ENCODE assay signal across 7 cellular contexts in the genomic region with DNA sequence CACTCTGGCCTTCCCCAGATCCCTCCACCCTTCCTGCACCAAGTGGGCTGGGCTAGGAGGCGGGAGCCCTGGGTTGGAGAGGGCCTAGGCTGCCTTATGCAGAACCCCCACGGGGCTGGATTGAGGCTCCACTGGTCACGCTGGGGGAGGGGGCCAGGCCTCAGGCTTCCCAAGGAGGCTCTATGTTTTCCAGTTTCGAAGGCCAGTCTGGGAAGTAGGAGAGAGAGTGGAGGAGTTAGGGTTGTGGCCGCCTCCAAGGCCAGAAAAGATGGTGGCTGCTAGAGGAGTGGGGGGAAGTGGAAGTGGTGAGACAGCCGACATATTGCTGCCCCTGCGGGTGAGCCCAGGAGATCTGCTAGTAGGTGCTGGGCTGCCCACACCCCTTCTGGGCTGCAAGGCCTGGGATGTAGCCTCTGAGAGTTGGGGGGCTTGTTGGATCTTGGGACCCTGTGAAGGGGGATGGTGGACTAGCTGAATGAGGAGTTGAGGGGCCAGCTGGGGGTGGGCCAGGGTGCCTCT. TPM values are rescaled to one million over a fixed set of nuclear protein-coding genes. Genes with fewer than 3 reads are reported as not detected.
DNase-seq lines count a peak whose midpoint lies in the region; ATAC-seq and TF ChIP-seq lines count a peak whose summit lies in the region.

No MANE protein-coding gene starts in this region.

- intact Hi-C loops in MCF 10A (cut with micrococcal nuclease): no loop called here

- H3K79me2 ChIP-seq in GM23338 (replicated peaks; ENCODE audit: insufficient read depth): peaks cover 61% of the 10 kb centered on the region

- H3K27me3 Mint-ChIP-seq in GM23338 (ENCODE audit: insufficient read depth, low read depth, poor library complexity) (peaks cover 17% of the 10 kb centered on the region), MCF 10A (ENCODE audit: insufficient read depth, unreplicated experiment) (no peaks in the 10 kb centered on the region)

- H2AFZ ChIP-seq in GM23338: no peak overlapping the region

- H3K27ac ChIP-seq in GM23338 (ENCODE audit: low read depth) (peak overlapping the region; percentile 90), stomach smooth muscle (ENCODE audit: low read length) (peak overlapping the region; percentile 86)

- CTCF ChIA-PET in MCF 10A (lab: Yijun Ruan, JAX): interaction anchor here (0.6 to 4.3 kb wide), 4 partner anchors 10 to 87 kb away, joined by 3 to 36 read pairs (median 16); no protein-coding TSS in a partner anchor

- H3K36me3 ChIP-seq in GM23338 (ENCODE audit: insufficient read depth): no peaks in the 10 kb centered on the region
- H3K36me3 ChIP-seq in kidney epithelial cell (ENCODE audit: control insufficient read depth, insufficient read depth, low read length): no peaks in the 10 kb centered on the region
- peaks cover 0 to 8% of the 10 kb centered on the region in 2 donors for H3K36me3 ChIP-seq in stomach smooth muscle (ENCODE audit: control insufficient read depth in 2 of 2, insufficient read depth in 2 of 2, low read length in 2 of 2)

- H3K4me1 ChIP-seq in GM23338 (ENCODE audit: insufficient read depth) (peaks cover 53% of the 10 kb centered on the region), stomach smooth muscle (ENCODE audit: control insufficient read depth, insufficient read depth, low read length) (peaks cover 62% of the 10 kb centered on the region)

- peak overlapping the region; percentile 81 to 94 for H3K9ac ChIP-seq in stomach smooth muscle (ENCODE audit: low read length in 2 of 2)

- H3K4me1 Mint-ChIP-seq in GM23338: peaks cover 58% of the 10 kb centered on the region
- H3K4me1 Mint-ChIP-seq in MCF 10A (ENCODE audit: insufficient read depth, unreplicated experiment): peaks cover 48% of the 10 kb centered on the region

- no peaks in the 10 kb centered on the region for H3K9me2 ChIP-seq in GM23338 (ENCODE audit: insufficient read depth)

- peak overlapping the region; percentile 84 for H3K4me2 ChIP-seq in GM23338

- H3K4me3 ChIP-seq in GM23338 (peak overlapping the region; percentile 90), kidney epithelial cell (ENCODE audit: low read depth, low read length) (peak overlapping the region; percentile 80), stomach smooth muscle (ENCODE audit: low read length in 2 of 2) (peak overlapping the region; percentile 88 to 95)

- H3K36me3 Mint-ChIP-seq in GM23338 (ENCODE audit: low read depth): no peaks in the 10 kb centered on the region; the same call in 2 of the 3 replicates
- peaks cover 14% of the 10 kb centered on the region for H3K36me3 Mint-ChIP-seq in MCF 10A (ENCODE audit: insufficient read depth, unreplicated experiment)

- peak; percentile 5 for ATAC-seq in GM23338

- H3K27me3 ChIP-seq in GM23338 (ENCODE audit: insufficient read depth) (no peaks in the 10 kb centered on the region), kidney epithelial cell (ENCODE audit: control insufficient read depth, insufficient read depth, low read length) (no peaks in the 10 kb centered on the region), stomach smooth muscle (ENCODE audit: control insufficient read depth in 1 of 2, insufficient read depth in 2 of 2, low read length in 2 of 2) (no peaks in the 10 kb centered on the region)

- H3F3A ChIP-seq in GM23338 (replicated peaks; ENCODE audit: low read depth): peaks cover 35% of the 10 kb centered on the region

- peaks cover 38% of the 10 kb centered on the region for H4K20me1 ChIP-seq in GM23338 (replicated peaks; ENCODE audit: insufficient read depth)

- H3K27ac Mint-ChIP-seq in GM23338 (peak overlapping the region; percentile 93), MCF 10A (ENCODE audit: low read depth, unreplicated experiment) (peak overlapping the region; percentile 83)

- DNase-seq in GM23338 (ENCODE audit: low spot score) (peak; percentile 37), OCI-M1 (lab: John Stamatoyannopoulos, UW) (peak; percentile 28), MCF 10A (ENCODE audit: unreplicated experiment) (peak; percentile 46), kidney epithelial cell (ENCODE audit: low read depth) (no peak), hippocampal formation (lab: John Stamatoyannopoulos, UW) (no peak)
- no peak for DNase-seq in stimulated activated CD4-positive, alpha-beta T cell treated with anti-CD3 and anti-CD28 coated beads, Interleukin-4, amount 100 ng/mL, for 4 hours

- POLR2A ChIA-PET in MCF 10A (lab: Yijun Ruan, JAX): interaction anchor here (0.6 to 4.8 kb wide), 9 partner anchors 10 to 99 kb away, joined by 3 to 102 read pairs (median 5); partner anchors contain the start of genes IFRD2 and TUSC2

- BruUV-seq in MCF 10A (replicated peaks; lab: Mats Ljungman, UMichigan): no TSS peak

- H3K9me3 ChIP-seq in stomach smooth muscle (ENCODE audit: control insufficient read depth in 2 of 2, low read length in 2 of 2): no peaks in the 10 kb centered on the region

- H3K9me3 Mint-ChIP-seq in GM23338 (no peaks in the 10 kb centered on the region), MCF 10A (ENCODE audit: unreplicated experiment) (no peaks in the 10 kb centered on the region)

- H3K4me3 Mint-ChIP-seq in GM23338: peak overlapping the region; percentile 97
- peak overlapping the region; percentile 98 for H3K4me3 Mint-ChIP-seq in MCF 10A (ENCODE audit: unreplicated experiment)

- TF ChIP-seq CTCF in GM23338 (conservative IDR thresholded peaks at IDR 0.05; ENCODE audit: low read depth in 2 of 2) (no peak), MCF 10A (IDR thresholded peaks at IDR 0.05; ENCODE audit: unreplicated experiment) (no peak), kidney epithelial cell (IDR thresholded peaks at IDR 0.05; ENCODE audit: insufficient read depth, low read length, poor library complexity, severe bottlenecking) (no peak)

TF ChIP-seq in GM23338, 12 proteins besides CTCF, POLR2A, EP300 and RAD21 (continues in another document):
- TF ChIP-seq JUNB (IDR thresholded peaks at IDR 0.05; ENCODE audit: unreplicated experiment) (no peak), EZH2 (IDR thresholded peaks at IDR 0.05; ENCODE audit: low read depth, unreplicated experiment) (no peak), ZNF114 (CRISPR knock-in tag; IDR thresholded peaks at IDR 0.05) (no peak), POLR2AphosphoS5 (IDR thresholded peaks at IDR 0.05; ENCODE audit: low read depth) (no peak), ZNF331 (CRISPR knock-in tag; IDR thresholded peaks at IDR 0.05; ENCODE audit: low read depth) (no peak), STAT1 (IDR thresholded peaks at IDR 0.05; ENCODE audit: unreplicated experiment) (no peak), EZH2phosphoT487 (IDR thresholded peaks at IDR 0.05; ENCODE audit: unreplicated experiment) (no peak)
- TF ChIP-seq, protein P1, sequence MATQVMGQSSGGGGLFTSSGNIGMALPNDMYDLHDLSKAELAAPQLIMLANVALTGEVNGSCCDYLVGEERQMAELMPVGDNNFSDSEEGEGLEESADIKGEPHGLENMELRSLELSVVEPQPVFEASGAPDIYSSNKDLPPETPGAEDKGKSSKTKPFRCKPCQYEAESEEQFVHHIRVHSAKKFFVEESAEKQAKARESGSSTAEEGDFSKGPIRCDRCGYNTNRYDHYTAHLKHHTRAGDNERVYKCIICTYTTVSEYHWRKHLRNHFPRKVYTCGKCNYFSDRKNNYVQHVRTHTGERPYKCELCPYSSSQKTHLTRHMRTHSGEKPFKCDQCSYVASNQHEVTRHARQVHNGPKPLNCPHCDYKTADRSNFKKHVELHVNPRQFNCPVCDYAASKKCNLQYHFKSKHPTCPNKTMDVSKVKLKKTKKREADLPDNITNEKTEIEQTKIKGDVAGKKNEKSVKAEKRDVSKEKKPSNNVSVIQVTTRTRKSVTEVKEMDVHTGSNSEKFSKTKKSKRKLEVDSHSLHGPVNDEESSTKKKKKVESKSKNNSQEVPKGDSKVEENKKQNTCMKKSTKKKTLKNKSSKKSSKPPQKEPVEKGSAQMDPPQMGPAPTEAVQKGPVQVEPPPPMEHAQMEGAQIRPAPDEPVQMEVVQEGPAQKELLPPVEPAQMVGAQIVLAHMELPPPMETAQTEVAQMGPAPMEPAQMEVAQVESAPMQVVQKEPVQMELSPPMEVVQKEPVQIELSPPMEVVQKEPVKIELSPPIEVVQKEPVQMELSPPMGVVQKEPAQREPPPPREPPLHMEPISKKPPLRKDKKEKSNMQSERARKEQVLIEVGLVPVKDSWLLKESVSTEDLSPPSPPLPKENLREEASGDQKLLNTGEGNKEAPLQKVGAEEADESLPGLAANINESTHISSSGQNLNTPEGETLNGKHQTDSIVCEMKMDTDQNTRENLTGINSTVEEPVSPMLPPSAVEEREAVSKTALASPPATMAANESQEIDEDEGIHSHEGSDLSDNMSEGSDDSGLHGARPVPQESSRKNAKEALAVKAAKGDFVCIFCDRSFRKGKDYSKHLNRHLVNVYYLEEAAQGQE (IDR thresholded peaks at IDR 0.05; ENCODE audit: unreplicated experiment): no peak

RNA-seq across cellular contexts. Expression of gene GNAI2, which starts 1.2 kb away (rescaled TPM):
- total RNA-seq in GM23338 (2014; rRNA removed; shearing (Covaris generic)): 132 and 153 TPM in 2 replicates
- 138 and 140 TPM in 2 replicates for polyA plus RNA-seq in GM23338 (2016; fragmentation: Nextera tagmentation; extraction: Ambion mirVana)
- total RNA-seq in MCF 10A (2022): 122 and 123 TPM in 2 replicates
- total RNA-seq in kidney epithelial cell: 208 and 221 TPM in 2 replicates

RNA-seq across cellular contexts. Expression of gene SEMA3B, which starts 31.8 kb away (rescaled TPM):
- total RNA-seq in GM23338 (2014; rRNA removed; shearing (Covaris generic)): 2.4 and 8.0 TPM in 2 replicates
- polyA plus RNA-seq in GM23338 (2016; fragmentation: Nextera tagmentation; extraction: Ambion mirVana): 3.0 and 3.3 TPM in 2 replicates
- total RNA-seq in MCF 10A (2022) (7.6 and 12.5 TPM in 2 replicates), kidney epithelial cell (17.9 and 18.4 TPM in 2 replicates)

RNA-seq across cellular contexts. Expression of gene SLC38A3, which starts 32.1 kb away (rescaled TPM):
- 0.28 and 3.0 TPM in 2 replicates for total RNA-seq in GM23338 (2014; rRNA removed; shearing (Covaris generic))
- polyA plus RNA-seq in GM23338 (2016; fragmentation: Nextera tagmentation; extraction: Ambion mirVana): 0.68 and 1.3 TPM in 2 replicates
- not detected in 2 replicates for total RNA-seq in MCF 10A (2022)
- 0.13 and 0.48 TPM in 2 replicates for total RNA-seq in kidney epithelial cell

RNA-seq across cellular contexts. Expression of gene LSMEM2, which starts 41.7 kb away (rescaled TPM):
- 0.59 and 1.5 TPM in 2 replicates for total RNA-seq in GM23338 (2014; rRNA removed; shearing (Covaris generic))
- 0.86 and 1.5 TPM in 2 replicates for polyA plus RNA-seq in GM23338 (2016; fragmentation: Nextera tagmentation; extraction: Ambion mirVana)
- total RNA-seq in MCF 10A (2022) (0.20 TPM in 1 of 2 replicates, not detected in the other), kidney epithelial cell (not detected in 2 replicates)

RNA-seq across cellular contexts. Expression of gene GNAT1, which starts 45.8 kb away (rescaled TPM):
- not detected in 2 replicates for total RNA-seq in GM23338 (2014; rRNA removed; shearing (Covaris generic))
- polyA plus RNA-seq in GM23338 (2016; fragmentation: Nextera tagmentation; extraction: Ambion mirVana): not detected in 2 replicates
- total RNA-seq in MCF 10A (2022): 0.49 TPM in 1 of 2 replicates, not detected in the other
- not detected in 2 replicates for total RNA-seq in kidney epithelial cell

Comparison
In these comparisons a context has a peak if more than half of its experiments do, and no peak if none do; other contexts are left out.
1. DNase-seq: peak in GM23338 (single experiment), OCI-M1 (single experiment) and MCF 10A (single experiment); none in kidney epithelial cell (single experiment), hippocampal formation (0 of 2) and stimulated activated CD4-positive, alpha-beta T cell treated with anti-CD3 and anti-CD28 coated beads, Interleukin-4, amount 100 ng/mL, for 4 hours (0 of 2).
2. Peak in every context shown above with its lines, with median percentiles within 50 percentile points of each other: H3K4me3 ChIP-seq.